In genomic region chr18:3119401-3120323, GRCh38 we compare ENCODE assay signal across 21 cellular contexts.
DNase-seq lines count a peak whose midpoint lies in the region; ATAC-seq, FAIRE-seq and TF ChIP-seq lines count a peak whose summit lies in the region.
"Had no signal": no experiment of that assay in that cellular context is flagged by ENCODE, and none has a peak within 500 bp of the region (broad histone marks: within the 10 kb centered on the region; RNA-seq: fewer than 3 reads in every experiment).

No MANE protein-coding gene starts in this region.

- POLR2A ChIA-PET in A549 (lab: Yijun Ruan, JAX): no interaction called here

- DNase-seq in A549 (ENCODE audit: low read depth in 1 of 2, low spot score in 1 of 2) (peak in 1 of 2 experiments; percentile 65), LHCN-M2 (ENCODE audit: low read depth) (peak; percentile 10), endodermal cell (no peak), lung (ENCODE audit: low spot score) (peak; percentile 39), Kasumi-1 (lab: John Stamatoyannopoulos, UW) (no peak), T-helper 17 cell (no peak), NCI-H1436 (lab: John Stamatoyannopoulos, UW) (no peak)
- DNase-seq in stimulated activated CD4-positive, alpha-beta T cell treated with anti-CD3 and anti-CD28 coated beads, Interleukin-1b, Interleukin-23, amount 100 ng/mL, for 48 hours: no peak
- DNase-seq: ACHN; activated CD4-positive, alpha-beta T cell treated with anti-CD3 and anti-CD28 coated beads for 48 hours; activated naive CD4-positive, alpha-beta T cell treated with anti-CD3 and anti-CD28 coated beads, Interleukin-2, amount 50 U/mL, for 16 hours; CD4-positive, alpha-beta T cell; EL; foreskin melanocyte; GOT3; NCI-H1092; SHP77; T-helper 9 cell had no signal

- H3K4me3 Mint-ChIP-seq in endodermal cell (no peak overlapping the region), T-helper 17 cell (no peak overlapping the region)
- H3K4me3 Mint-ChIP-seq: brain; CD4-positive, alpha-beta T cell; memory B cell had no signal

- no peaks in the 10 kb centered on the region for H3K9me3 ChIP-seq in A549
- H3K9me3 ChIP-seq in endodermal cell (ENCODE audit: control insufficient read depth, low read length): peaks cover 2% of the 10 kb centered on the region
- peaks cover 0 to 2% of the 10 kb centered on the region in 2 donors for H3K9me3 ChIP-seq in lung (ENCODE audit: control insufficient read depth in 2 of 2, insufficient read depth in 1 of 2, low read length in 1 of 2)
- H3K9me3 ChIP-seq in T-helper 17 cell (ENCODE audit: control insufficient read depth, low read length, poor library complexity, severe bottlenecking): no peaks in the 10 kb centered on the region
- H3K9me3 ChIP-seq: tibial nerve had no signal

- WGBS in A549 (ENCODE audit: missing lambda C conversion rate): 86% methylated on average over 12 of the region's 12 CpGs
- 92 to 93% methylated on average over 8 to 12 of the region's 12 CpGs for WGBS in endodermal cell (ENCODE audit: insufficient coverage in 1 of 2, insufficient read length in 1 of 2), 2 experiments
- 73 to 84% methylated on average over 12 of the region's 12 CpGs for WGBS in lung, 2 donors

- H3K4me1 Mint-ChIP-seq in endodermal cell (peaks cover 27% of the 10 kb centered on the region), T-helper 17 cell (peaks cover 4% of the 10 kb centered on the region)
- H3K4me1 Mint-ChIP-seq: brain, memory B cell had no signal

- H3K36me3 ChIP-seq in endodermal cell (ENCODE audit: control insufficient read depth, insufficient read depth, low read length): no peaks in the 10 kb centered on the region
- H3K36me3 ChIP-seq in lung (ENCODE audit: control insufficient read depth in 2 of 2, insufficient read depth in 2 of 2, low read length in 2 of 2): peaks cover 0 to 18% of the 10 kb centered on the region in 2 donors

- no peak overlapping the region for H3K9ac ChIP-seq in endodermal cell (ENCODE audit: extremely low read depth, low read length, poor library complexity, severe bottlenecking)

- H3K4me2 ChIP-seq in A549: peak overlapping the region; percentile 32; the same call in 2 of the 3 replicates

- H3K27ac ChIP-seq in A549: peak overlapping the region; percentile 59 to 67; a peak in 3 of 6 replicates
- no peak overlapping the region for H3K27ac ChIP-seq in endodermal cell (ENCODE audit: low read depth, low read length)
- peak overlapping the region; percentile 36 to 89 for H3K27ac ChIP-seq in lung (ENCODE audit: low read depth in 1 of 2, low read length in 1 of 2)

- H3K27me3 Mint-ChIP-seq in endodermal cell (ENCODE audit: insufficient read depth) (peaks cover 2% of the 10 kb centered on the region), T-helper 17 cell (peaks cover 9% of the 10 kb centered on the region)
- H3K27me3 Mint-ChIP-seq: CD4-positive, alpha-beta T cell had no signal

- TF ChIP-seq POLR2A in A549 (IDR thresholded peaks at IDR 0.05; ENCODE audit: low read length): no peak

- peaks cover under 1% of the 10 kb centered on the region for H3K9me3 Mint-ChIP-seq in endodermal cell
- H3K9me3 Mint-ChIP-seq: CD4-positive, alpha-beta T cell; memory B cell had no signal

- H3K4me1 ChIP-seq in A549 (peaks cover 34% of the 10 kb centered on the region), endodermal cell (ENCODE audit: control insufficient read depth, insufficient read depth, low read length) (peaks cover 9% of the 10 kb centered on the region), lung (ENCODE audit: control insufficient read depth in 2 of 2, insufficient read depth in 2 of 2, low read length in 2 of 2) (peaks cover 0 to 3% of the 10 kb centered on the region in 2 donors)

- TF ChIP-seq EP300 in A549 (IDR thresholded peaks at IDR 0.05): no peak

- H3K27me3 ChIP-seq in endodermal cell (ENCODE audit: control insufficient read depth, insufficient read depth, low read length, poor library complexity, severe bottlenecking) (no peaks in the 10 kb centered on the region), lung (ENCODE audit: control insufficient read depth, insufficient read depth) (no peaks in the 10 kb centered on the region)
- H3K27me3 ChIP-seq: tibial nerve had no signal

- no peak for TF ChIP-seq RAD21 in A549 (conservative IDR thresholded peaks at IDR 0.05 in 1 of 2, IDR thresholded peaks at IDR 0.05 in 1 of 2)

- peak overlapping the region; percentile 56 for H3K27ac Mint-ChIP-seq in endodermal cell
- no peak overlapping the region for H3K27ac Mint-ChIP-seq in T-helper 17 cell
- H3K27ac Mint-ChIP-seq: CD4-positive, alpha-beta T cell; memory B cell had no signal

- no peak for FAIRE-seq in A549 (lab: Jason Lieb, UNC)

- CTCF ChIA-PET in A549 (lab: Yijun Ruan, JAX): interaction anchor here (1.4 to 1.5 kb wide), 2 partner anchors 10 to 135 kb away, joined by 3 to 4 read pairs; no protein-coding TSS in a partner anchor

- H3K36me3 Mint-ChIP-seq in endodermal cell (ENCODE audit: low read depth) (no peaks in the 10 kb centered on the region), T-helper 17 cell (ENCODE audit: low read depth) (peaks cover 6% of the 10 kb centered on the region)

- no peak overlapping the region for H3K4me3 ChIP-seq in A549
- H3K4me3 ChIP-seq in endodermal cell (ENCODE audit: low read length): no peak overlapping the region
- H3K4me3 ChIP-seq in lung: no peak overlapping the region
- H3K4me3 ChIP-seq: tibial nerve had no signal

- ATAC-seq in A549: no peak
- no peak for ATAC-seq in lung (ENCODE audit: insufficient read depth, low FRiP score)
- no peak for ATAC-seq in T-helper 17 cell

- TF ChIP-seq CTCF in A549 (IDR thresholded peaks at IDR 0.05): no peak
- no peak for TF ChIP-seq CTCF in endodermal cell (conservative IDR thresholded peaks at IDR 0.05)
- no peak for TF ChIP-seq CTCF in lung (IDR thresholded peaks at IDR 0.05; ENCODE audit: control extremely low read depth, extremely low read depth)

TF ChIP-seq in A549, 52 proteins besides CTCF, POLR2A, EP300 and RAD21 (continues in another document):
- TF ChIP-seq, protein P1, sequence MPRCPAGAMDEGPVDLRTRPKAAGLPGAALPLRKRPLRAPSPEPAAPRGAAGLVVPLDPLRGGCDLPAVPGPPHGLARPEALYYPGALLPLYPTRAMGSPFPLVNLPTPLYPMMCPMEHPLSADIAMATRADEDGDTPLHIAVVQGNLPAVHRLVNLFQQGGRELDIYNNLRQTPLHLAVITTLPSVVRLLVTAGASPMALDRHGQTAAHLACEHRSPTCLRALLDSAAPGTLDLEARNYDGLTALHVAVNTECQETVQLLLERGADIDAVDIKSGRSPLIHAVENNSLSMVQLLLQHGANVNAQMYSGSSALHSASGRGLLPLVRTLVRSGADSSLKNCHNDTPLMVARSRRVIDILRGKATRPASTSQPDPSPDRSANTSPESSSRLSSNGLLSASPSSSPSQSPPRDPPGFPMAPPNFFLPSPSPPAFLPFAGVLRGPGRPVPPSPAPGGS (IDR thresholded peaks at IDR 0.05): no peak
- TF ChIP-seq HEYL (CRISPR knock-in tag; IDR thresholded peaks at IDR 0.05) (no peak), RCOR1 (IDR thresholded peaks at IDR 0.05; ENCODE audit: low read depth, low read length) (no peak), KDM5A (IDR thresholded peaks at IDR 0.05) (no peak), BHLHE40 (IDR thresholded peaks at IDR 0.05; ENCODE audit: low read depth, low read length) (no peak), CEBPB (IDR thresholded peaks at IDR 0.05) (peak in 1 of 2 experiments; percentile 41; a peak in 1 of 4 replicates), HOXB13 (CRISPR knock-in tag; IDR thresholded peaks at IDR 0.05; ENCODE audit: low read depth) (no peak), RNF2 (IDR thresholded peaks at IDR 0.05; ENCODE audit: borderline replicate concordance, low read depth) (no peak), POLR2AphosphoS2 (conservative IDR thresholded peaks at IDR 0.05; ENCODE audit: low read length) (no peak), CHD4 (IDR thresholded peaks at IDR 0.05; ENCODE audit: borderline replicate concordance) (no peak), ZSCAN20 (CRISPR knock-in tag; IDR thresholded peaks at IDR 0.05) (no peak), FOSL2 (IDR thresholded peaks at IDR 0.05) (no peak), FOSL2 (CRISPR knock-in tag; IDR thresholded peaks at IDR 0.05) (peak; percentile 47)
- TF ChIP-seq, protein P2, sequence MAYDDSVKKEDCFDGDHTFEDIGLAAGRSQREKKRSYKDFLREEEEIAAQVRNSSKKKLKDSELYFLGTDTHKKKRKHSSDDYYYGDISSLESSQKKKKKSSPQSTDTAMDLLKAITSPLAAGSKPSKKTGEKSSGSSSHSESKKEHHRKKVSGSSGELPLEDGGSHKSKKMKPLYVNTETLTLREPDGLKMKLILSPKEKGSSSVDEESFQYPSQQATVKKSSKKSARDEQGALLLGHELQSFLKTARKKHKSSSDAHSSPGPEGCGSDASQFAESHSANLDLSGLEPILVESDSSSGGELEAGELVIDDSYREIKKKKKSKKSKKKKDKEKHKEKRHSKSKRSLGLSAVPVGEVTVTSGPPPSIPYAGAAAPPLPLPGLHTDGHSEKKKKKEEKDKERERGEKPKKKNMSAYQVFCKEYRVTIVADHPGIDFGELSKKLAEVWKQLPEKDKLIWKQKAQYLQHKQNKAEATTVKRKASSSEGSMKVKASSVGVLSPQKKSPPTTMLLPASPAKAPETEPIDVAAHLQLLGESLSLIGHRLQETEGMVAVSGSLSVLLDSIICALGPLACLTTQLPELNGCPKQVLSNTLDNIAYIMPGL (CRISPR knock-in tag; IDR thresholded peaks at IDR 0.05; ENCODE audit: borderline replicate concordance): no peak

Comparison
In these comparisons a context has a peak if more than half of its experiments do, and no peak if none do; other contexts are left out.
1. DNase-seq: peak in LHCN-M2 (single experiment) and lung (single experiment); none in endodermal cell (single experiment), stimulated activated CD4-positive, alpha-beta T cell treated with anti-CD3 and anti-CD28 coated beads, Interleukin-1b, Interleukin-23, amount 100 ng/mL, for 48 hours (single experiment), Kasumi-1 (0 of 2), T-helper 17 cell (0 of 3) and NCI-H1436 (single experiment).